ENCODE assay signal across 34 cellular contexts in genomic region chr3:15197340-15198029, GRCh38.
"Had no signal": no experiment of that assay in that cellular context is flagged by ENCODE, and none has a peak within 500 bp of the region (broad histone marks: within the 10 kb centered on the region; RNA-seq: fewer than 3 reads in every experiment).

No MANE protein-coding gene starts in this region.

- H3K9me3 ChIP-seq: MG63 had no signal

- H3K27ac ChIP-seq: KMS-11 had no signal

- H3K4me2 ChIP-seq: KMS-11 had no signal

- DNase-seq: Kasumi-1, MG63, MM.1S, MV-4-11, NCI-H1048, NCI-H1092, NCI-H1092 treated with DMSO at 0.1 percent for 48 hours, NCI-H1105, NCI-H1105 treated with DMSO at 0.1 percent for 48 hours, NCI-H1417, NCI-H1417 treated with DMSO at 0.1 percent for 48 hours, NCI-H1436, NCI-H1436 treated with DMSO at 0.1 percent for 48 hours, NCI-H146, NCI-H1694, NCI-H1694 treated with DMSO at 0.1 percent for 48 hours, NCI-H187, NCI-H187 treated with DMSO at 0.1 percent for 48 hours, NCI-H1930, NCI-H2029, NCI-H2029 treated with DMSO at 0.1 percent for 48 hours, NCI-H2081, NCI-H2081 treated with DMSO at 0.1 percent for 48 hours, NCI-H2107, NCI-H2171, NCI-H2171 treated with DMSO at 0.1 percent for 48 hours, NCI-H2227 treated with DMSO at 0.1 percent for 48 hours, NCI-H226, NCI-H345, NCI-H446, NCI-H446 treated with DMSO at 0.1 percent for 48 hours, NCI-H510A, NCI-H510A treated with DMSO at 0.1 percent for 48 hours had no signal

- H3K9ac ChIP-seq: KMS-11 had no signal

- H3K4me3 ChIP-seq: MG63 had no signal

- H3K36me3 ChIP-seq: MG63 had no signal
